16 cellular contexts compared by ENCODE assay signal in genomic region chr20:12040261-12040660, GRCh38.
A peak's percentile ranks its signal among the peaks of the same experiment; 100 is the strongest.
DNase-seq lines count a peak whose midpoint lies in the region; ATAC-seq and TF ChIP-seq lines count a peak whose summit lies in the region.
"Had no signal": no experiment of that assay in that cellular context is flagged by ENCODE, and none has a peak within 500 bp of the region (broad histone marks: within the 10 kb centered on the region; RNA-seq: fewer than 3 reads in every experiment).

No MANE protein-coding gene starts in this region.

- H3K36me3 ChIP-seq in PC-3 (ENCODE audit: low read depth, low read length) (no peaks in the 10 kb centered on the region), ovary (no peaks in the 10 kb centered on the region)
- H3K36me3 ChIP-seq: BE2C had no signal

- H4K20me1 ChIP-seq in PC-3 (ENCODE audit: low read length): no peaks in the 10 kb centered on the region

- no peaks in the 10 kb centered on the region for H3K27me3 Mint-ChIP-seq in activated CD8-positive, alpha-beta T cell treated with anti-CD3 and anti-CD28 coated beads, Interleukin-2, amount 10 ng/mL, durations not matched to agents 7 days and 5 days (ENCODE audit: low read depth)
- H3K27me3 Mint-ChIP-seq: CD4-positive, alpha-beta memory T cell; IgD-negative memory B cell had no signal

- H3K4me1 Mint-ChIP-seq in activated CD8-positive, alpha-beta T cell treated with anti-CD3 and anti-CD28 coated beads, Interleukin-2, amount 10 ng/mL, durations not matched to agents 7 days and 5 days (ENCODE audit: low read depth): no peaks in the 10 kb centered on the region
- H3K4me1 Mint-ChIP-seq: CD4-positive, alpha-beta memory T cell; H9; IgD-negative memory B cell had no signal

- no TSS peak for BruUV-seq in PC-3 (replicated peaks; lab: Mats Ljungman, UMichigan)

- H3K4me3 Mint-ChIP-seq in activated CD8-positive, alpha-beta T cell treated with anti-CD3 and anti-CD28 coated beads, Interleukin-2, amount 10 ng/mL, durations not matched to agents 7 days and 5 days: no peak overlapping the region
- H3K4me3 Mint-ChIP-seq: CD4-positive, alpha-beta memory T cell; H9; IgD-negative memory B cell had no signal

- POLR2A ChIA-PET in PC-3 (lab: Charles Lee; ENCODE audit: unreplicated experiment): interaction anchor here (0.6 kb wide), 1 partner anchor 340 kb away, joined by 3 read pairs; no protein-coding TSS in a partner anchor
- POLR2A ChIA-PET in activated CD8-positive, alpha-beta T cell treated with anti-CD3 and anti-CD28 coated beads, Interleukin-2, amount 10 ng/mL, durations not matched to agents 7 days and 5 days (lab: Charles Lee): no interaction called here

- TF ChIP-seq EP300 in ovary (IDR thresholded peaks at IDR 0.05): no peak

- no peak overlapping the region for H3K27ac ChIP-seq in PC-3 (ENCODE audit: low read length)
- no peak overlapping the region for H3K27ac ChIP-seq in ovary
- H3K27ac ChIP-seq: C4-2B had no signal

- DNase-seq in NCI-H748 (lab: John Stamatoyannopoulos, UW; ENCODE audit: unreplicated experiment) (peak; percentile 55), NCI-H748 treated with DMSO at 0.1 percent for 48 hours (lab: John Stamatoyannopoulos, UW) (no peak), PC-3 (no peak), epidermal melanocyte (ENCODE audit: insufficient read length, low spot score) (peak; percentile 22), AG08396 (ENCODE audit: low spot score) (no peak), ovary (no peak)
- no peak for DNase-seq in activated CD8-positive, alpha-beta T cell treated with anti-CD3 and anti-CD28 coated beads, Interleukin-2, amount 10 ng/mL, durations not matched to agents 7 days and 5 days
- DNase-seq: BE2C; Caco-2; CD4-positive, alpha-beta memory T cell; DMS79 treated with DMSO at 0.1 percent for 48 hours; EL; GOT3; H9 had no signal

- peaks cover 26% of the 10 kb centered on the region for H3K27me3 ChIP-seq in PC-3 (ENCODE audit: low read length)
- H3K27me3 ChIP-seq in ovary: no peaks in the 10 kb centered on the region
- H3K27me3 ChIP-seq: BE2C had no signal

- H3K9me3 ChIP-seq in PC-3 (ENCODE audit: low read length) (no peaks in the 10 kb centered on the region), ovary (no peaks in the 10 kb centered on the region)
- H3K9me3 ChIP-seq: BE2C, Caco-2 had no signal

- no peaks in the 10 kb centered on the region for H3K9me2 ChIP-seq in PC-3 (replicated peaks; ENCODE audit: low read length)

- CTCF ChIA-PET in PC-3 (lab: Charles Lee): no interaction called here
- CTCF ChIA-PET in activated CD8-positive, alpha-beta T cell treated with anti-CD3 and anti-CD28 coated beads, Interleukin-2, amount 10 ng/mL, durations not matched to agents 7 days and 5 days (lab: Charles Lee): no interaction called here

- H3K27ac Mint-ChIP-seq in activated CD8-positive, alpha-beta T cell treated with anti-CD3 and anti-CD28 coated beads, Interleukin-2, amount 10 ng/mL, durations not matched to agents 7 days and 5 days: no peak overlapping the region
- H3K27ac Mint-ChIP-seq: CD4-positive, alpha-beta memory T cell; H9; IgD-negative memory B cell had no signal

- H3K4me2 ChIP-seq in PC-3 (ENCODE audit: low read length): 0 out of 2 replicates have a peak overlapping the region, but pooled peaks have one; percentile 3

- peaks cover 3% of the 10 kb centered on the region for H3K9me3 Mint-ChIP-seq in activated CD8-positive, alpha-beta T cell treated with anti-CD3 and anti-CD28 coated beads, Interleukin-2, amount 10 ng/mL, durations not matched to agents 7 days and 5 days (ENCODE audit: insufficient read depth)
- H3K9me3 Mint-ChIP-seq: H9 had no signal

- H3K79me2 ChIP-seq in PC-3 (ENCODE audit: low read length): no peaks in the 10 kb centered on the region

- H2AFZ ChIP-seq in PC-3 (ENCODE audit: low read length): no peak overlapping the region

- no peaks in the 10 kb centered on the region for H3F3A ChIP-seq in PC-3 (ENCODE audit: low read length, unreplicated experiment)

- WGBS in ovary, 3 donors: 88 to 93% (median 92%) methylated on average over 7 of the region's 7 CpGs

- H3K9ac ChIP-seq in PC-3 (ENCODE audit: low read length): no peak overlapping the region

- intact Hi-C loops in PC-3 (cut with micrococcal nuclease): no loop called here
- intact Hi-C loops in ovary (cut with DNase I): no loop called here

- H3K4me3 ChIP-seq in PC-3 (ENCODE audit: low read length) (no peak overlapping the region), ovary (no peak overlapping the region)

- H3K36me3 Mint-ChIP-seq in activated CD8-positive, alpha-beta T cell treated with anti-CD3 and anti-CD28 coated beads, Interleukin-2, amount 10 ng/mL, durations not matched to agents 7 days and 5 days (ENCODE audit: low read depth): no peaks in the 10 kb centered on the region
- H3K36me3 Mint-ChIP-seq: CD4-positive, alpha-beta memory T cell; IgD-negative memory B cell had no signal

- TF ChIP-seq CTCF in PC-3 (conservative IDR thresholded peaks at IDR 0.05; ENCODE audit: low read depth, low read length) (no peak), ovary (IDR thresholded peaks at IDR 0.05) (no peak)

- no peak for TF ChIP-seq POLR2A in ovary (IDR thresholded peaks at IDR 0.05)

- H3K4me1 ChIP-seq in PC-3 (ENCODE audit: insufficient read depth, low read length) (no peaks in the 10 kb centered on the region), ovary (ENCODE audit: insufficient read depth) (no peaks in the 10 kb centered on the region)
- H3K4me1 ChIP-seq: BE2C, Caco-2 had no signal

- ATAC-seq in PC-3: no peak
- no peak for ATAC-seq in activated CD8-positive, alpha-beta T cell treated with anti-CD3 and anti-CD28 coated beads, Interleukin-2, amount 10 ng/mL, durations not matched to agents 7 days and 5 days

Comparison
In these comparisons a context has a peak if more than half of its experiments do, and no peak if none do; other contexts are left out.
1. DNase-seq: peak in NCI-H748 (single experiment) and epidermal melanocyte (single experiment); none in NCI-H748 treated with DMSO at 0.1 percent for 48 hours (single experiment), PC-3 (single experiment), AG08396 (single experiment), activated CD8-positive, alpha-beta T cell treated with anti-CD3 and anti-CD28 coated beads, Interleukin-2, amount 10 ng/mL, durations not matched to agents 7 days and 5 days (single experiment) and ovary (0 of 5).